20 cellular contexts compared by ENCODE assay signal in genomic region chr12:79296871-79297270, GRCh38.
"Had no signal": no experiment of that assay in that cellular context is flagged by ENCODE, and none has a peak within 500 bp of the region (broad histone marks: within the 10 kb centered on the region; RNA-seq: fewer than 3 reads in every experiment).

No MANE protein-coding gene starts in this region.

- H3K9me3 ChIP-seq: heart left ventricle, pancreas, prostate gland, uterus had no signal

- DNase-seq: activated CD4-positive, alpha-beta memory T cell treated with anti-CD3 and anti-CD28 coated beads, Interleukin-2, amount 10 ng/mL, durations not matched to agents 7 days and 5 days; activated CD4-positive, alpha-beta T cell treated with anti-CD3 and anti-CD28 coated beads, Interleukin-2, amount 10 ng/mL, durations not matched to agents 24 days and 14 days; activated CD4-positive, CD25-positive, alpha-beta regulatory T cell treated with anti-CD3 and anti-CD28 coated beads, Interleukin-2, amount 50 U/mL, for 72 hours; activated CD8-positive, alpha-beta memory T cell treated with anti-CD3 and anti-CD28 coated beads, Interleukin-2, amount 50 U/mL, for 48 hours; activated gamma-delta T cell treated with Interleukin-2 at 50 U/mL for 16 hours; activated naive CD4-positive, alpha-beta T cell treated with anti-CD3 and anti-CD28 coated beads, Interleukin-2, amount 50 U/mL, for 16 hours; activated T-cell treated with anti-CD3 and anti-CD28 coated beads, Interleukin-2, amount 50 U/mL, for 24 hours; amygdala; effector CD4-positive, alpha-beta T cell; heart left ventricle; hypothalamus; immature natural killer cell; naive B cell; pancreas; retina; small intestine; stimulated activated CD4-positive, alpha-beta T cell treated with anti-CD3 and anti-CD28 coated beads, Interleukin-4, amount 100 ng/mL, for 24 hours; uterus had no signal

- H3K36me3 ChIP-seq: heart left ventricle, pancreas, prostate gland, uterus had no signal

- H3K4me3 ChIP-seq: heart left ventricle, pancreas, prostate gland, uterus had no signal

- H3K27ac ChIP-seq: foreskin keratinocyte, heart left ventricle, pancreas, prostate gland, uterus had no signal

- H3K4me1 ChIP-seq: heart left ventricle, pancreas, prostate gland, uterus had no signal

- H3K27me3 ChIP-seq: foreskin keratinocyte, heart left ventricle, pancreas, uterus had no signal
